ENCODE assay signal across 12 cellular contexts in genomic region chrX:68823413-68824151, GRCh38.
"Had no signal": no experiment of that assay in that cellular context is flagged by ENCODE, and none has a peak within 500 bp of the region (broad histone marks: within the 10 kb centered on the region; RNA-seq: fewer than 3 reads in every experiment).

No MANE protein-coding gene starts in this region.

- H3K27ac Mint-ChIP-seq: activated CD4-positive, alpha-beta T cell treated with anti-CD3 and anti-CD28 coated beads, Interleukin-2, amount 10 ng/mL, durations not matched to agents 7 days and 5 days; activated naive CD8-positive, alpha-beta T cell treated with anti-CD3 and anti-CD28 coated beads, Interleukin-2, amount 10 ng/mL, durations not matched to agents 7 days and 5 days; T-helper 1 cell treated with Interleukin-12 subunit alpha and Interleukin-12 subunit beta and Interleukin-4 antibody, amounts not matched to agents 30 μg/mL and 1 μg/mL, for 36 hours had no signal

- H3K4me3 Mint-ChIP-seq: activated CD4-positive, alpha-beta T cell treated with anti-CD3 and anti-CD28 coated beads, Interleukin-2, amount 10 ng/mL, durations not matched to agents 7 days and 5 days; activated naive CD8-positive, alpha-beta T cell treated with anti-CD3 and anti-CD28 coated beads, Interleukin-2, amount 10 ng/mL, durations not matched to agents 7 days and 5 days; activated T-cell treated with anti-CD3 and anti-CD28 coated beads, Interleukin-2, amount 50 U/mL, for 4 hours; nephron; T-helper 1 cell treated with Interleukin-12 subunit alpha and Interleukin-12 subunit beta and Interleukin-4 antibody, amounts not matched to agents 30 μg/mL and 1 μg/mL, for 36 hours had no signal

- H3K4me3 ChIP-seq: dorsolateral prefrontal cortex had no signal

- H3K27ac ChIP-seq: dorsolateral prefrontal cortex had no signal

- H3K9me3 Mint-ChIP-seq: activated CD4-positive, alpha-beta T cell treated with anti-CD3 and anti-CD28 coated beads, Interleukin-2, amount 10 ng/mL, durations not matched to agents 7 days and 5 days; activated naive CD8-positive, alpha-beta T cell treated with anti-CD3 and anti-CD28 coated beads, Interleukin-2, amount 10 ng/mL, durations not matched to agents 7 days and 5 days; activated T-cell treated with anti-CD3 and anti-CD28 coated beads, Interleukin-2, amount 50 U/mL, for 4 hours; T-helper 1 cell treated with Interleukin-12 subunit alpha and Interleukin-12 subunit beta and Interleukin-4 antibody, amounts not matched to agents 30 μg/mL and 1 μg/mL, for 36 hours had no signal

- H3K36me3 Mint-ChIP-seq: activated naive CD8-positive, alpha-beta T cell treated with anti-CD3 and anti-CD28 coated beads, Interleukin-2, amount 10 ng/mL, durations not matched to agents 7 days and 5 days had no signal

- DNase-seq: activated CD4-positive, alpha-beta T cell treated with anti-CD3 and anti-CD28 coated beads, Interleukin-2, amount 10 ng/mL, durations not matched to agents 7 days and 5 days; activated CD4-positive, CD25-positive, alpha-beta regulatory T cell; activated gamma-delta T cell; activated naive CD8-positive, alpha-beta T cell treated with anti-CD3 and anti-CD28 coated beads, Interleukin-2, amount 10 ng/mL, durations not matched to agents 7 days and 5 days; activated T-cell treated with anti-CD3 and anti-CD28 coated beads, Interleukin-2, amount 50 U/mL, for 4 hours; glutamatergic neuron; mammary epithelial cell; stimulated activated CD4-positive, alpha-beta T cell treated with anti-CD3 and anti-CD28 coated beads, Interleukin-15, amount 100 ng/mL, for 24 hours; stimulated activated CD4-positive, alpha-beta T cell treated with anti-CD3 and anti-CD28 coated beads, Interleukin-4, amount 100 ng/mL, for 24 hours had no signal
